Comparison of ENCODE assay signal across 22 cellular contexts in genomic region chr2:3101704-3102055, GRCh38.
"Had no signal": no experiment of that assay in that cellular context is flagged by ENCODE, and none has a peak within 500 bp of the region (broad histone marks: within the 10 kb centered on the region; RNA-seq: fewer than 3 reads in every experiment).

No MANE protein-coding gene starts in this region.

- H3K27me3 ChIP-seq: brain microvascular endothelial cell, foreskin keratinocyte had no signal

- H3K4me1 Mint-ChIP-seq: activated naive CD4-positive, alpha-beta T cell treated with anti-CD3 and anti-CD28 coated beads, Interleukin-2, amount 50 U/mL, for 24 hours; immature natural killer cell had no signal

- H3K36me3 Mint-ChIP-seq: activated naive CD4-positive, alpha-beta T cell treated with anti-CD3 and anti-CD28 coated beads, Interleukin-2, amount 50 U/mL, for 24 hours; immature natural killer cell had no signal

- H3K27ac Mint-ChIP-seq: activated CD8-positive, alpha-beta T cell treated with anti-CD3 and anti-CD28 coated beads, Interleukin-2, amount 10 ng/mL, durations not matched to agents 7 days and 5 days; activated naive CD4-positive, alpha-beta T cell treated with anti-CD3 and anti-CD28 coated beads, Interleukin-2, amount 50 U/mL, for 24 hours; dendritic cell treated with granulocyte-macrophage colony-stimulating factor and Interleukin-4, amounts not matched to agents 40 ng/mL and 50 ng/mL, for 4 days; immature natural killer cell had no signal

- DNase-seq: activated CD4-positive, alpha-beta T cell treated with anti-CD3 and anti-CD28 coated beads, Interleukin-2, amount 50 U/mL, for 1 hour; activated CD8-positive, alpha-beta T cell treated with anti-CD3 and anti-CD28 coated beads, Interleukin-2, amount 10 ng/mL, durations not matched to agents 7 days and 5 days; activated gamma-delta T cell treated with Interleukin-2 at 50 U/mL for 16 hours; activated T-cell treated with anti-CD3 and anti-CD28 coated beads, Interleukin-2, amount 50 U/mL, for 1 hour; aorta; brain microvascular endothelial cell; effector CD4-positive, alpha-beta T cell; erythroblast; foreskin keratinocyte; immature natural killer cell; kidney glomerular epithelial cell; left ventricle myocardium superior; occipital lobe; sigmoid colon; stimulated activated CD4-positive, alpha-beta T cell treated with anti-CD3 and anti-CD28 coated beads, Interleukin-2, amount 100 ng/mL, for 48 hours; stimulated activated CD8-positive, alpha-beta memory T cell treated with anti-CD3 and anti-CD28 coated beads, Interleukin-4, amount 100 ng/mL, for 48 hours; stimulated activated naive CD4-positive, alpha-beta T cell had no signal

- H3K9me3 Mint-ChIP-seq: activated naive CD4-positive, alpha-beta T cell treated with anti-CD3 and anti-CD28 coated beads, Interleukin-2, amount 50 U/mL, for 24 hours; dendritic cell treated with granulocyte-macrophage colony-stimulating factor and Interleukin-4, amounts not matched to agents 40 ng/mL and 50 ng/mL, for 4 days; immature natural killer cell had no signal

- H3K27ac ChIP-seq: brain microvascular endothelial cell, foreskin keratinocyte, sigmoid colon, tibial artery had no signal

- H3K4me1 ChIP-seq: foreskin keratinocyte, tibial artery had no signal

- H3K9me3 ChIP-seq: sigmoid colon, tibial artery had no signal

- H3K4me3 Mint-ChIP-seq: activated CD8-positive, alpha-beta T cell treated with anti-CD3 and anti-CD28 coated beads, Interleukin-2, amount 10 ng/mL, durations not matched to agents 7 days and 5 days; activated naive CD4-positive, alpha-beta T cell treated with anti-CD3 and anti-CD28 coated beads, Interleukin-2, amount 50 U/mL, for 24 hours; dendritic cell treated with granulocyte-macrophage colony-stimulating factor and Interleukin-4, amounts not matched to agents 40 ng/mL and 50 ng/mL, for 4 days; immature natural killer cell had no signal

- H3K36me3 ChIP-seq: brain microvascular endothelial cell, sigmoid colon, tibial artery had no signal

- H3K4me3 ChIP-seq: sigmoid colon, smooth muscle cell, tibial artery had no signal

- ATAC-seq: activated CD4-positive, CD25-positive, alpha-beta regulatory T cell treated with anti-CD3 and anti-CD28 coated beads, Interleukin-2, amount 50 U/mL, for 24 hours; activated CD8-positive, alpha-beta T cell treated with anti-CD3 and anti-CD28 coated beads, Interleukin-2, amount 10 ng/mL, durations not matched to agents 7 days and 5 days; foreskin keratinocyte; left ventricle myocardium superior had no signal
